Comparison of ENCODE assay signal across 2 cellular contexts in the genomic region with DNA sequence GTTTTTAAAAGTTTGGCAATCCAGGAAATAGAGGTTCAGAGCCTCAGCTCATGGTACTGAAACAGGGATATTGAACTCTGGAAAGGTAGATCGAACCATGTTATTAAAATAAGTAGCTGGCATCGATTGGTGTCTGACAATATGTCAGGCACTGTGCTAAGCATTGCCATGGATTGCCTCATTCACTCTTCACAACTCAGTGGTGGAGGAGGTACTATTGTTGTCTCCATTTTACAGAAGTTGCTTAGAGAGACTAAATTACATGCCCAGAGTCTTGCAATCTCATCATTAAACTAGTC.
A peak's percentile ranks its signal among the peaks of the same experiment; 100 is the strongest.
TF ChIP-seq lines count a peak whose summit lies in the region.

No MANE protein-coding gene starts in this region.

TF ChIP-seq in GM23338, 12 proteins besides CTCF, POLR2A, EP300 and RAD21 (continues in another document):
- TF ChIP-seq CREB1 (CRISPR knock-in tag; IDR thresholded peaks at IDR 0.05; ENCODE audit: low read depth) (no peak), ZNF331 (CRISPR knock-in tag; IDR thresholded peaks at IDR 0.05; ENCODE audit: low read depth) (no peak), STAT1 (IDR thresholded peaks at IDR 0.05; ENCODE audit: unreplicated experiment) (no peak), NANOG (IDR thresholded peaks at IDR 0.05; ENCODE audit: borderline replicate concordance) (no peak), JUNB (IDR thresholded peaks at IDR 0.05; ENCODE audit: unreplicated experiment) (no peak), POLR2AphosphoS5 (IDR thresholded peaks at IDR 0.05; ENCODE audit: low read depth) (no peak), EZH2 (IDR thresholded peaks at IDR 0.05; ENCODE audit: low read depth, unreplicated experiment) (no peak), EZH2phosphoT487 (IDR thresholded peaks at IDR 0.05; ENCODE audit: unreplicated experiment) (no peak), REST (IDR thresholded peaks at IDR 0.05; ENCODE audit: unreplicated experiment) (no peak), ZNF462 (CRISPR knock-in tag; IDR thresholded peaks at IDR 0.05) (no peak)
- TF ChIP-seq, protein P1, sequence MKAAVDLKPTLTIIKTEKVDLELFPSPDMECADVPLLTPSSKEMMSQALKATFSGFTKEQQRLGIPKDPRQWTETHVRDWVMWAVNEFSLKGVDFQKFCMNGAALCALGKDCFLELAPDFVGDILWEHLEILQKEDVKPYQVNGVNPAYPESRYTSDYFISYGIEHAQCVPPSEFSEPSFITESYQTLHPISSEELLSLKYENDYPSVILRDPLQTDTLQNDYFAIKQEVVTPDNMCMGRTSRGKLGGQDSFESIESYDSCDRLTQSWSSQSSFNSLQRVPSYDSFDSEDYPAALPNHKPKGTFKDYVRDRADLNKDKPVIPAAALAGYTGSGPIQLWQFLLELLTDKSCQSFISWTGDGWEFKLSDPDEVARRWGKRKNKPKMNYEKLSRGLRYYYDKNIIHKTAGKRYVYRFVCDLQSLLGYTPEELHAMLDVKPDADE (IDR thresholded peaks at IDR 0.05), result no peak

TF ChIP-seq in K562, 482 proteins besides CTCF, POLR2A, EP300 and RAD21 (continues in another document):
- no peak for TF ChIP-seq PHF8 (IDR thresholded peaks at IDR 0.05; ENCODE audit: borderline replicate concordance, low read length)
- TF ChIP-seq NKRF (IDR thresholded peaks at IDR 0.05; ENCODE audit: borderline replicate concordance), result no peak
- no peak for TF ChIP-seq LCOR (CRISPR knock-in tag; IDR thresholded peaks at IDR 0.05)
- TF ChIP-seq, protein P2, sequence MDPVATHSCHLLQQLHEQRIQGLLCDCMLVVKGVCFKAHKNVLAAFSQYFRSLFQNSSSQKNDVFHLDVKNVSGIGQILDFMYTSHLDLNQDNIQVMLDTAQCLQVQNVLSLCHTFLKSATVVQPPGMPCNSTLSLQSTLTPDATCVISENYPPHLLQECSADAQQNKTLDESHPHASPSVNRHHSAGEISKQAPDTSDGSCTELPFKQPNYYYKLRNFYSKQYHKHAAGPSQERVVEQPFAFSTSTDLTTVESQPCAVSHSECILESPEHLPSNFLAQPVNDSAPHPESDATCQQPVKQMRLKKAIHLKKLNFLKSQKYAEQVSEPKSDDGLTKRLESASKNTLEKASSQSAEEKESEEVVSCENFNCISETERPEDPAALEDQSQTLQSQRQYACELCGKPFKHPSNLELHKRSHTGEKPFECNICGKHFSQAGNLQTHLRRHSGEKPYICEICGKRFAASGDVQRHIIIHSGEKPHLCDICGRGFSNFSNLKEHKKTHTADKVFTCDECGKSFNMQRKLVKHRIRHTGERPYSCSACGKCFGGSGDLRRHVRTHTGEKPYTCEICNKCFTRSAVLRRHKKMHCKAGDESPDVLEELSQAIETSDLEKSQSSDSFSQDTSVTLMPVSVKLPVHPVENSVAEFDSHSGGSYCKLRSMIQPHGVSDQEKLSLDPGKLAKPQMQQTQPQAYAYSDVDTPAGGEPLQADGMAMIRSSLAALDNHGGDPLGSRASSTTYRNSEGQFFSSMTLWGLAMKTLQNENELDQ (CRISPR knock-in tag; IDR thresholded peaks at IDR 0.05; ENCODE audit: borderline replicate concordance), result no peak
- TF ChIP-seq ZC3H8 (IDR thresholded peaks at IDR 0.05), result no peak
- TF ChIP-seq TSC22D4 (tag; IDR thresholded peaks at IDR 0.05), result no peak
- TF ChIP-seq KLF10 (CRISPR knock-in tag; IDR thresholded peaks at IDR 0.05), result no peak
- TF ChIP-seq, protein P3, sequence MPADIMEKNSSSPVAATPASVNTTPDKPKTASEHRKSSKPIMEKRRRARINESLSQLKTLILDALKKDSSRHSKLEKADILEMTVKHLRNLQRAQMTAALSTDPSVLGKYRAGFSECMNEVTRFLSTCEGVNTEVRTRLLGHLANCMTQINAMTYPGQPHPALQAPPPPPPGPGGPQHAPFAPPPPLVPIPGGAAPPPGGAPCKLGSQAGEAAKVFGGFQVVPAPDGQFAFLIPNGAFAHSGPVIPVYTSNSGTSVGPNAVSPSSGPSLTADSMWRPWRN (IDR thresholded peaks at IDR 0.05; ENCODE audit: low read depth), result no peak
- TF ChIP-seq, protein P4, sequence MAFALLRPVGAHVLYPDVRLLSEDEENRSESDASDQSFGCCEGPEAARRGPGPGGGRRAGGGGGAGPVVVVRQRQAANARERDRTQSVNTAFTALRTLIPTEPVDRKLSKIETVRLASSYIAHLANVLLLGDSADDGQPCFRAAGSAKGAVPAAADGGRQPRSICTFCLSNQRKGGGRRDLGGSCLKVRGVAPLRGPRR (CRISPR knock-in tag; IDR thresholded peaks at IDR 0.05), result no peak
- TF ChIP-seq, protein P5, sequence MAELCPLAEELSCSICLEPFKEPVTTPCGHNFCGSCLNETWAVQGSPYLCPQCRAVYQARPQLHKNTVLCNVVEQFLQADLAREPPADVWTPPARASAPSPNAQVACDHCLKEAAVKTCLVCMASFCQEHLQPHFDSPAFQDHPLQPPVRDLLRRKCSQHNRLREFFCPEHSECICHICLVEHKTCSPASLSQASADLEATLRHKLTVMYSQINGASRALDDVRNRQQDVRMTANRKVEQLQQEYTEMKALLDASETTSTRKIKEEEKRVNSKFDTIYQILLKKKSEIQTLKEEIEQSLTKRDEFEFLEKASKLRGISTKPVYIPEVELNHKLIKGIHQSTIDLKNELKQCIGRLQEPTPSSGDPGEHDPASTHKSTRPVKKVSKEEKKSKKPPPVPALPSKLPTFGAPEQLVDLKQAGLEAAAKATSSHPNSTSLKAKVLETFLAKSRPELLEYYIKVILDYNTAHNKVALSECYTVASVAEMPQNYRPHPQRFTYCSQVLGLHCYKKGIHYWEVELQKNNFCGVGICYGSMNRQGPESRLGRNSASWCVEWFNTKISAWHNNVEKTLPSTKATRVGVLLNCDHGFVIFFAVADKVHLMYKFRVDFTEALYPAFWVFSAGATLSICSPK (IDR thresholded peaks at IDR 0.05; ENCODE audit: borderline replicate concordance), result no peak
- TF ChIP-seq GMEB1 (CRISPR knock-in tag; IDR thresholded peaks at IDR 0.05), result no peak; the same call in 1 of the 2 replicates
- peak; percentile 65 for TF ChIP-seq PTTG1 (tag; IDR thresholded peaks at IDR 0.05; ENCODE audit: low read depth)
- TF ChIP-seq RBM14 (IDR thresholded peaks at IDR 0.05; ENCODE audit: borderline replicate concordance, insufficient read depth, low read depth, low read length), result no peak
- TF ChIP-seq FOXA3 (CRISPR knock-in tag; conservative IDR thresholded peaks at IDR 0.05 in 1 of 2, IDR thresholded peaks at IDR 0.05 in 1 of 2), result no peak
- no peak for TF ChIP-seq FOXM1 (IDR thresholded peaks at IDR 0.05; ENCODE audit: low read depth)
- no peak for TF ChIP-seq FOXM1 (CRISPR knock-in tag; IDR thresholded peaks at IDR 0.05; ENCODE audit: low read depth)
- no peak for TF ChIP-seq ARID4B (CRISPR knock-in tag; IDR thresholded peaks at IDR 0.05)
- TF ChIP-seq, protein P6, sequence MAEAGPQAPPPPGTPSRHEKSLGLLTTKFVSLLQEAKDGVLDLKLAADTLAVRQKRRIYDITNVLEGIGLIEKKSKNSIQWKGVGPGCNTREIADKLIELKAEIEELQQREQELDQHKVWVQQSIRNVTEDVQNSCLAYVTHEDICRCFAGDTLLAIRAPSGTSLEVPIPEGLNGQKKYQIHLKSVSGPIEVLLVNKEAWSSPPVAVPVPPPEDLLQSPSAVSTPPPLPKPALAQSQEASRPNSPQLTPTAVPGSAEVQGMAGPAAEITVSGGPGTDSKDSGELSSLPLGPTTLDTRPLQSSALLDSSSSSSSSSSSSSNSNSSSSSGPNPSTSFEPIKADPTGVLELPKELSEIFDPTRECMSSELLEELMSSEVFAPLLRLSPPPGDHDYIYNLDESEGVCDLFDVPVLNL (CRISPR knock-in tag; IDR thresholded peaks at IDR 0.05; ENCODE audit: low read depth), result no peak
- peak; percentile 46; the same call in 1 of the 2 replicates for TF ChIP-seq ZNF395 (CRISPR knock-in tag; IDR thresholded peaks at IDR 0.05)
- TF ChIP-seq ETS2 (tag; IDR thresholded peaks at IDR 0.05; ENCODE audit: borderline replicate concordance, poor library complexity, severe bottlenecking), result no peak
- TF ChIP-seq SAFB (IDR thresholded peaks at IDR 0.05; ENCODE audit: borderline replicate concordance, low read depth, low read length), result no peak
- TF ChIP-seq L3MBTL2 (IDR thresholded peaks at IDR 0.05), result 0 out of 2 replicates have a peak, but pooled peaks have one; percentile 35
- 0 out of 2 replicates have a peak, but pooled peaks have one; percentile 16 for TF ChIP-seq POLR2H (tag; IDR thresholded peaks at IDR 0.05; ENCODE audit: low read depth)
- no peak for TF ChIP-seq TAF1 (IDR thresholded peaks at IDR 0.05; ENCODE audit: control insufficient read depth, extremely low read depth, insufficient read depth, low read length, severe bottlenecking)
- TF ChIP-seq, protein P7, sequence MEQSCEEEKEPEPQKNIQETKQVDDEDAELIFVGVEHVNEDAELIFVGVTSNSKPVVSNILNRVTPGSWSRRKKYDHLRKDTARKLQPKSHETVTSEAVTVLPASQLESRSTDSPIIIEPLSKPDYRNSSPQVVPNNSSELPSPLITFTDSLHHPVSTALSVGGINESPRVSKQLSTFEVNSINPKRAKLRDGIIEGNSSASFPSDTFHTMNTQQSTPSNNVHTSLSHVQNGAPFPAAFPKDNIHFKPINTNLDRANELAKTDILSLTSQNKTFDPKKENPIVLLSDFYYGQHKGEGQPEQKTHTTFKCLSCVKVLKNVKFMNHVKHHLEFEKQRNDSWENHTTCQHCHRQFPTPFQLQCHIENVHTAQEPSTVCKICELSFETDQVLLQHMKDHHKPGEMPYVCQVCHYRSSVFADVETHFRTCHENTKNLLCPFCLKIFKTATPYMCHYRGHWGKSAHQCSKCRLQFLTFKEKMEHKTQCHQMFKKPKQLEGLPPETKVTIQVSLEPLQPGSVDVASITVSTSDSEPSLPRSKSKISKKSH (CRISPR knock-in tag; IDR thresholded peaks at IDR 0.05), result no peak
- TF ChIP-seq ZNF449 (CRISPR knock-in tag; IDR thresholded peaks at IDR 0.05), result peak; percentile 60; the same call in 1 of the 2 replicates
